37 cellular contexts compared by ENCODE assay signal in the genomic region with DNA sequence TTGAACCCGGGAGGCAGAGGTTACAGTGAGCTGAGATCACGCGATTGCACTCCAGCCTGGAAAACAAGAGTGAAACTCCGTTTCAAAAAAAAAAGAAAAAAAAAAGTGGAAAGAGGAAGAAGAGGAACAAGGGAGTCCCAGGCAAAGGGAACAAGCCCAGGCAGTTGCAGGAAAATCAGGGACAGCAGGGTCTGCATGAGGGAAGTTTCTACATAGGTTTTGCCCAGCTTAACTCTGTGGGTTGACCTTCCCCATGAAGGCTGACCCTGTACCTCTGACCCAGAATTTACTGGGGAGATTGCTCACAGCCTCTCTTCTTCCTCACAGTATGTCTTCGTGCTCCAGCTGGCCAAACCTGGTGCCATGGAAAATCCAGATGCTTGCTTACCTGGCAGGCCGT. TPM values are rescaled to one million over a fixed set of nuclear protein-coding genes. Genes with fewer than 3 reads are reported as not detected.
"Had no signal": no experiment of that assay in that cellular context is flagged by ENCODE, and none has a peak within 500 bp of the region (broad histone marks: within the 10 kb centered on the region; RNA-seq: fewer than 3 reads in every experiment).

No MANE protein-coding gene starts in this region.

- H3K27me3 ChIP-seq: brain microvascular endothelial cell, esophagus muscularis mucosa, foreskin keratinocyte, gastrocnemius medialis, heart left ventricle had no signal

- H3K27me3 Mint-ChIP-seq: activated CD4-positive, alpha-beta memory T cell treated with anti-CD3 and anti-CD28 coated beads, Interleukin-2, amount 10 ng/mL, durations not matched to agents 7 days and 5 days; activated CD4-positive, alpha-beta T cell treated with anti-CD3 and anti-CD28 coated beads, Interleukin-2, amount 10 ng/mL, durations not matched to agents 7 days and 5 days; activated naive CD8-positive, alpha-beta T cell; activated T-cell treated with anti-CD3 and anti-CD28 coated beads, Interleukin-2, amount 50 U/mL, for 24 hours; central memory CD8-positive, alpha-beta T cell had no signal

- H3K36me3 Mint-ChIP-seq: activated naive CD8-positive, alpha-beta T cell had no signal

- H3K9me3 Mint-ChIP-seq: activated CD4-positive, alpha-beta memory T cell treated with anti-CD3 and anti-CD28 coated beads, Interleukin-2, amount 10 ng/mL, durations not matched to agents 7 days and 5 days; activated CD4-positive, alpha-beta T cell treated with anti-CD3 and anti-CD28 coated beads, Interleukin-2, amount 10 ng/mL, durations not matched to agents 7 days and 5 days; activated T-cell treated with anti-CD3 and anti-CD28 coated beads, Interleukin-2, amount 50 U/mL, for 24 hours; activated T-cell treated with anti-CD3 and anti-CD28 coated beads, Interleukin-2, amount 50 U/mL, for 72 hours; central memory CD8-positive, alpha-beta T cell; effector memory CD8-positive, alpha-beta T cell; T-helper 2 cell treated with Interferon-gamma antibody and Interleukin-4, amounts not matched to agents 5 μg/mL and 100 μg/mL, for 36 hours; WTC11 had no signal

- H3K27ac ChIP-seq: brain microvascular endothelial cell, esophagus muscularis mucosa, foreskin keratinocyte, gastrocnemius medialis, heart left ventricle, VCaP had no signal

- H3K4me3 ChIP-seq: esophagus muscularis mucosa, gastrocnemius medialis, heart left ventricle had no signal

- H3K4me3 Mint-ChIP-seq: activated CD4-positive, alpha-beta memory T cell treated with anti-CD3 and anti-CD28 coated beads, Interleukin-2, amount 10 ng/mL, durations not matched to agents 7 days and 5 days; activated CD4-positive, alpha-beta T cell treated with anti-CD3 and anti-CD28 coated beads, Interleukin-2, amount 10 ng/mL, durations not matched to agents 7 days and 5 days; activated naive CD8-positive, alpha-beta T cell; activated T-cell treated with anti-CD3 and anti-CD28 coated beads, Interleukin-2, amount 50 U/mL, for 24 hours; activated T-cell treated with anti-CD3 and anti-CD28 coated beads, Interleukin-2, amount 50 U/mL, for 72 hours; central memory CD8-positive, alpha-beta T cell; effector memory CD8-positive, alpha-beta T cell; T-helper 17 cell; T-helper 2 cell treated with Interferon-gamma antibody and Interleukin-4, amounts not matched to agents 5 μg/mL and 100 μg/mL, for 36 hours; WTC11 had no signal

- ATAC-seq: activated T-cell treated with anti-CD3 and anti-CD28 coated beads, Interleukin-2, amount 50 U/mL, for 72 hours; effector memory CD8-positive, alpha-beta T cell; foreskin keratinocyte; gastrocnemius medialis; heart left ventricle; T-helper 17 cell; WTC11 had no signal

- H3K9me3 ChIP-seq: esophagus muscularis mucosa, gastrocnemius medialis, heart left ventricle had no signal

- DNase-seq: activated CD4-positive, alpha-beta memory T cell treated with anti-CD3 and anti-CD28 coated beads, Interleukin-2, amount 10 ng/mL, durations not matched to agents 7 days and 5 days; activated CD4-positive, alpha-beta T cell treated with anti-CD3 and anti-CD28 coated beads for 1 hour; activated CD4-positive, alpha-beta T cell treated with anti-CD3 and anti-CD28 coated beads for 4 hours; activated CD4-positive, alpha-beta T cell treated with anti-CD3 and anti-CD28 coated beads, Interleukin-2, amount 10 ng/mL, durations not matched to agents 7 days and 5 days; activated CD4-positive, alpha-beta T cell treated with anti-CD3 and anti-CD28 coated beads, Interleukin-2, amount 50 U/mL, for 4 hours; activated CD8-positive, alpha-beta memory T cell treated with anti-CD3 and anti-CD28 coated beads, Interleukin-2, amount 50 U/mL, for 48 hours; activated effector memory CD4-positive, alpha-beta T cell treated with Interleukin-2 at 50 U/mL for 16 hours; activated gamma-delta T cell treated with Interleukin-2 at 50 U/mL for 16 hours; activated naive CD4-positive, alpha-beta T cell treated with anti-CD3 and anti-CD28 coated beads, Interleukin-2, amount 50 U/mL, for 16 hours; activated naive CD4-positive, alpha-beta T cell treated with Interleukin-2 at 50 U/mL for 16 hours; activated T-cell treated with anti-CD3 and anti-CD28 coated beads for 4 hours; activated T-cell treated with anti-CD3 and anti-CD28 coated beads, Interleukin-2, amount 50 U/mL, for 24 hours; activated T-cell treated with anti-CD3 and anti-CD28 coated beads, Interleukin-2, amount 50 U/mL, for 72 hours; amniotic stem cell; anterior cingulate cortex; brain microvascular endothelial cell; dermis blood vessel endothelial cell; effector CD4-positive, alpha-beta T cell; effector memory CD8-positive, alpha-beta T cell; erythroblast; foreskin keratinocyte; gastrocnemius medialis; glutamatergic neuron; heart left ventricle; T-helper 1 cell; T-helper 17 cell; T1000 had no signal

- H3K27ac Mint-ChIP-seq: activated CD4-positive, alpha-beta memory T cell treated with anti-CD3 and anti-CD28 coated beads, Interleukin-2, amount 10 ng/mL, durations not matched to agents 7 days and 5 days; activated CD4-positive, alpha-beta T cell treated with anti-CD3 and anti-CD28 coated beads, Interleukin-2, amount 10 ng/mL, durations not matched to agents 7 days and 5 days; activated naive CD8-positive, alpha-beta T cell; activated T-cell treated with anti-CD3 and anti-CD28 coated beads, Interleukin-2, amount 50 U/mL, for 24 hours; activated T-cell treated with anti-CD3 and anti-CD28 coated beads, Interleukin-2, amount 50 U/mL, for 72 hours; effector memory CD8-positive, alpha-beta T cell; T-helper 17 cell; T-helper 2 cell treated with Interferon-gamma antibody and Interleukin-4, amounts not matched to agents 5 μg/mL and 100 μg/mL, for 36 hours; WTC11 had no signal

- H3K4me1 Mint-ChIP-seq: activated CD4-positive, alpha-beta memory T cell treated with anti-CD3 and anti-CD28 coated beads, Interleukin-2, amount 10 ng/mL, durations not matched to agents 7 days and 5 days; activated CD4-positive, alpha-beta T cell treated with anti-CD3 and anti-CD28 coated beads, Interleukin-2, amount 10 ng/mL, durations not matched to agents 7 days and 5 days; central memory CD8-positive, alpha-beta T cell had no signal

- H3K36me3 ChIP-seq: gastrocnemius medialis had no signal

- H3K4me1 ChIP-seq: foreskin keratinocyte had no signal

RNA-seq across cellular contexts. Expression of a gene that starts 12.3 kb away (rescaled TPM):
- total RNA-seq: activated CD4-positive, alpha-beta memory T cell treated with anti-CD3 and anti-CD28 coated beads, Interleukin-2, amount 10 ng/mL, durations not matched to agents 7 days and 5 days; activated CD4-positive, alpha-beta T cell treated with anti-CD3 and anti-CD28 coated beads, Interleukin-2, amount 10 ng/mL, durations not matched to agents 7 days and 5 days; activated T-cell treated with anti-CD3 and anti-CD28 coated beads, Interleukin-2, amount 50 U/mL, for 72 hours; T-helper 17 cell had no signal

RNA-seq across cellular contexts. Expression of a gene that starts 51.0 kb away (rescaled TPM):
- total RNA-seq: activated CD4-positive, alpha-beta memory T cell treated with anti-CD3 and anti-CD28 coated beads, Interleukin-2, amount 10 ng/mL, durations not matched to agents 7 days and 5 days; activated CD4-positive, alpha-beta T cell treated with anti-CD3 and anti-CD28 coated beads, Interleukin-2, amount 10 ng/mL, durations not matched to agents 7 days and 5 days; activated T-cell treated with anti-CD3 and anti-CD28 coated beads, Interleukin-2, amount 50 U/mL, for 72 hours; astrocyte; bronchial epithelial cell; cardiac septum; cerebellum; dermis blood vessel endothelial cell; esophagus muscularis mucosa; foreskin keratinocyte; gastrocnemius medialis; heart left ventricle; T-helper 17 cell; WTC11 had no signal
